23 cellular contexts compared by ENCODE assay signal in the genomic region with DNA sequence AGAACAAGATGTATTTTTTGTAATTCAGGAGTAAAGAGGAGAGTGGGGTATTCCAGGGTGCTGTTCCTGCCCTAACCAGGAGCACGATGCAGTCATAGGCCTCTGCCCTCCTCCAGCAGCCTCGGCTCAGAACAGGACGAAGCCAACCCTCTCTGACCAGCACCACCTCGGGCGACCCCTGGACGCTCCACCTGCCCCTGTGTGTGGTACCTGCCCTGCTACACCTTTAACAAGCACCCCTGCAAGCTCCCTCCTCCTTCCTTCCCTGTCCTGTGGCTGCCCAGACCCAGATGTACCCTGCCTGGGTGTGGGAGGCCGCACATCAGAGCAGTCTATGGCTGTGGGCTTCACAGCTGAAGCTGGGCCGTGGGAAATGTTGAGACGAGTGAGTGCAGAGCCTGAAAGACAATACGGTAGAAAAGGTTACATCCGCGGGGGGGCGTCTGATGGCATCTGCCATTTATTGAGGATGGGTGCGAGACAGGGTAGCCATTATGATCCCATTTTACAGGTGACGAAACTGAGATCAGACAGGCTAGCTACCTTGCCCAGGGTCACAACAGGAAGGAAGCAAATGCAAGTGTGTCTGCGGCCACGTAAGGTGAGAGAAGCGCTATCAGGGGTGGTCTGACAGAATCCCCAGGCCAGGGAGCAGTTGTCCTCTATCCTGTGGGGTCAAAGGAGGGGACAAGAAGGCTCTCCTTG. TPM values are rescaled to one million over a fixed set of nuclear protein-coding genes. Genes with fewer than 3 reads are reported as not detected.
DNase-seq lines count a peak whose midpoint lies in the region; ATAC-seq, FAIRE-seq and TF ChIP-seq lines count a peak whose summit lies in the region.
"Had no signal": no experiment of that assay in that cellular context is flagged by ENCODE, and none has a peak within 500 bp of the region (broad histone marks: within the 10 kb centered on the region; RNA-seq: fewer than 3 reads in every experiment).

No MANE protein-coding gene starts in this region.

- H3K18ac ChIP-seq in H1 (ENCODE audit: extremely low read depth, low read length) = no peak overlapping the region

- H4K91ac ChIP-seq in H1 (replicated peaks; ENCODE audit: insufficient read length, low read length) = peak overlapping the region; percentile 10

- H3K36me3 ChIP-seq in H1 (ENCODE audit: control insufficient read depth in 2 of 4, insufficient read depth in 4 of 4, low read length in 3 of 4) (no peaks in the 10 kb centered on the region), suprapubic skin (no peaks in the 10 kb centered on the region), gastroesophageal sphincter (no peaks in the 10 kb centered on the region)
- H3K36me3 ChIP-seq: pancreas, transverse colon had no signal

- no peak overlapping the region for H4K5ac ChIP-seq in H1 (ENCODE audit: insufficient read length, low read depth, low read length)

- H3K14ac ChIP-seq in H1 (ENCODE audit: insufficient read length) = no peak overlapping the region

- CTCF ChIA-PET in H1 (lab: Charles Lee; ENCODE audit: partially characterized antibody) = interaction anchor here (0.8 kb wide), 1 partner anchor 31 kb away, joined by 3 read pairs; no protein-coding TSS in a partner anchor

- DNase-seq in KG1 (lab: John Stamatoyannopoulos, UW) = peak; percentile 35
- no peak for DNase-seq in H1 (ENCODE audit: low read depth in 1 of 2, low spot score in 2 of 2)
- DNase-seq in natural killer cell = no peak
- no peak for DNase-seq in suprapubic skin (ENCODE audit: low spot score in 2 of 2)
- DNase-seq in NCI-H774 (lab: John Stamatoyannopoulos, UW) = no peak
- no peak for DNase-seq in epidermal melanocyte (ENCODE audit: insufficient read length, low spot score)
- DNase-seq: activated CD4-positive, CD25-positive, alpha-beta regulatory T cell treated with anti-CD3 and anti-CD28 coated beads, Interleukin-2, amount 50 U/mL, for 72 hours; Calu3; effector CD4-positive, alpha-beta T cell; GOT3; NCI-H1694 treated with DMSO at 0.1 percent for 48 hours; NCI-H226; pancreas; T-helper 9 cell; transverse colon had no signal

- no peaks in the 10 kb centered on the region for H3K9me3 ChIP-seq in H1 (ENCODE audit: insufficient read depth in 2 of 2, low read depth in 1 of 2, low read length in 1 of 2)
- no peaks in the 10 kb centered on the region for H3K9me3 ChIP-seq in suprapubic skin
- H3K9me3 ChIP-seq in gastroesophageal sphincter = no peaks in the 10 kb centered on the region
- H3K9me3 ChIP-seq: pancreas, transverse colon had no signal

- TF ChIP-seq EP300 in H1 (IDR thresholded peaks at IDR 0.05; ENCODE audit: borderline replicate concordance in 1 of 2, low read depth in 2 of 2, low read length in 2 of 2) (no peak), suprapubic skin (IDR thresholded peaks at IDR 0.05) (no peak), gastroesophageal sphincter (IDR thresholded peaks at IDR 0.05) (no peak)

- 92% methylated on average over 18 of the region's 18 CpGs; no CpG with 5 or more reads in 1 of the 2 experiments for WGBS in H1 (ENCODE audit: extremely low coverage in 1 of 2, insufficient coverage in 1 of 2, insufficient read length in 1 of 2, insufficient replicate concordance in 2 of 2, low coverage in 1 of 2, low lambda C conversion rate in 2 of 2, missing lambda C conversion rate in 1 of 2), 2 experiments
- 88% methylated on average over 18 of the region's 18 CpGs for WGBS in suprapubic skin
- WGBS in gastroesophageal sphincter (ENCODE audit: low coverage in 1 of 2), 2 donors = 81 to 83% methylated on average over 7 to 13 of the region's 18 CpGs

- no peak overlapping the region for H2AK5ac ChIP-seq in H1 (ENCODE audit: low read depth, low read length)

- FAIRE-seq in H1 (lab: Jason Lieb, UNC) = no peak
- FAIRE-seq: bronchial epithelial cell, keratinocyte, pancreas had no signal

- no peaks in the 10 kb centered on the region for H3K79me1 ChIP-seq in H1 (ENCODE audit: low read depth, low read length)

- peak overlapping the region; percentile 6; the same call in 1 of the 2 replicates for H4K8ac ChIP-seq in H1 (ENCODE audit: extremely low read depth, insufficient read depth, low read length)

- H3K27ac Mint-ChIP-seq in natural killer cell = no peak overlapping the region
- H3K27ac Mint-ChIP-seq: activated T-helper 2 cell treated with anti-CD3 and anti-CD28 coated beads, Interferon-gamma antibody, Interleukin-2, Interleukin-4, amounts not matched to agents 10 μg/mL and 5 μg/mL and 100 μg/mL, durations not matched to agents 14 hours and 24 hours and 36 hours had no signal

- H2BK120ac ChIP-seq in H1 (replicated peaks; ENCODE audit: low read depth, low read length) = no peak overlapping the region

- H3K9ac ChIP-seq in H1 (replicated peaks in 1 of 4; ENCODE audit: extremely low read depth in 1 of 4, low read depth in 3 of 4, low read length in 3 of 4) = no peak overlapping the region

- TF ChIP-seq CTCF in H1 (IDR thresholded peaks at IDR 0.05; ENCODE audit: control extremely low read depth in 1 of 3, insufficient read depth in 1 of 3, low read depth in 1 of 3, low read length in 3 of 3) (no peak), natural killer cell (IDR thresholded peaks at IDR 0.05) (no peak), suprapubic skin (IDR thresholded peaks at IDR 0.05) (no peak), gastroesophageal sphincter (IDR thresholded peaks at IDR 0.05) (no peak)

- H3K4me1 ChIP-seq in H1 (replicated peaks in 1 of 4; ENCODE audit: control insufficient read depth in 3 of 4, insufficient read depth in 4 of 4, low read length in 3 of 4) = peaks cover 3 to 14% (median 9%) of the 10 kb centered on the region in 4 experiments
- no peaks in the 10 kb centered on the region for H3K4me1 ChIP-seq in suprapubic skin
- no peaks in the 10 kb centered on the region for H3K4me1 ChIP-seq in gastroesophageal sphincter
- H3K4me1 ChIP-seq: pancreas had no signal

- H3K4me1 Mint-ChIP-seq in natural killer cell = peaks cover 0 to 6% of the 10 kb centered on the region in 2 donors

- peak in 2 of 3 donors; percentile 21 to 31 for ATAC-seq in natural killer cell
- ATAC-seq in gastroesophageal sphincter = no peak
- ATAC-seq: Panc1, pancreas had no signal

- no peak overlapping the region for H3K23ac ChIP-seq in H1 (ENCODE audit: insufficient read length)

- H2AFZ ChIP-seq in H1 (ENCODE audit: low read length) = no peak overlapping the region
- H2AFZ ChIP-seq: hepatocyte had no signal

- no peak overlapping the region; the same call in 1 of the 2 replicates for H2BK15ac ChIP-seq in H1 (ENCODE audit: low read length)

- TF ChIP-seq POLR2A in H1 (IDR thresholded peaks at IDR 0.05; ENCODE audit: control extremely low read depth in 1 of 2, low read depth in 2 of 2, low read length in 2 of 2) (no peak), suprapubic skin (IDR thresholded peaks at IDR 0.05) (no peak), gastroesophageal sphincter (IDR thresholded peaks at IDR 0.05) (no peak)

- H3K27me3 ChIP-seq in H1 (replicated peaks in 1 of 4; ENCODE audit: control insufficient read depth in 3 of 4, extremely low read depth in 1 of 4, insufficient read depth in 3 of 4, low read length in 3 of 4) (no peaks in the 10 kb centered on the region; a peak in 1 of 7 replicates), suprapubic skin (peaks cover 8% of the 10 kb centered on the region), gastroesophageal sphincter (no peaks in the 10 kb centered on the region)
- H3K27me3 ChIP-seq: hepatocyte, transverse colon had no signal

- no peaks in the 10 kb centered on the region for H3K36me3 Mint-ChIP-seq in natural killer cell

- no peaks in the 10 kb centered on the region for H4K20me1 ChIP-seq in H1 (replicated peaks in 1 of 2; ENCODE audit: control insufficient read depth in 1 of 2, insufficient read depth in 2 of 2, low read length in 2 of 2)

- no peak overlapping the region for H3K4me2 ChIP-seq in H1 (ENCODE audit: insufficient read depth in 1 of 2, low read depth in 2 of 2, low read length in 2 of 2)
- H3K4me2 ChIP-seq: hepatocyte had no signal

- H3K27ac ChIP-seq in H1 (ENCODE audit: low read depth, low read length) (no peak overlapping the region), suprapubic skin (no peak overlapping the region), gastroesophageal sphincter (peak overlapping the region in 2 of 4 donors; percentile 41 to 73)
- H3K27ac ChIP-seq: hepatocyte, pancreas, SK-N-MC had no signal

- H3K4ac ChIP-seq in H1 (replicated peaks; ENCODE audit: insufficient read length, low read depth, low read length) = peak overlapping the region; percentile 41

- H3K56ac ChIP-seq in H1 (replicated peaks; ENCODE audit: insufficient read length, low read depth, low read length) = no peak overlapping the region

- H3K79me2 ChIP-seq in H1 (ENCODE audit: control insufficient read depth in 1 of 2, insufficient read depth in 2 of 2, low read length in 2 of 2) = no peaks in the 10 kb centered on the region
- H3K79me2 ChIP-seq: hepatocyte had no signal

- no peak overlapping the region for H3K4me3 Mint-ChIP-seq in natural killer cell

- intact Hi-C loops in natural killer cell (cut with micrococcal nuclease) = no loop called here

- no peak for TF ChIP-seq RAD21 in H1 (IDR thresholded peaks at IDR 0.05 in 1 of 2, conservative IDR thresholded peaks at IDR 0.05 in 1 of 2; ENCODE audit: low read depth in 2 of 2, low read length in 2 of 2)

- no peaks in the 10 kb centered on the region for H3K9me3 Mint-ChIP-seq in natural killer cell
- H3K9me3 Mint-ChIP-seq: activated T-helper 2 cell treated with anti-CD3 and anti-CD28 coated beads, Interferon-gamma antibody, Interleukin-2, Interleukin-4, amounts not matched to agents 10 μg/mL and 5 μg/mL and 100 μg/mL, durations not matched to agents 14 hours and 24 hours and 36 hours had no signal

- H3K4me3 ChIP-seq in H1 (ENCODE audit: extremely low read depth in 1 of 4, insufficient read depth in 2 of 4, low read depth in 3 of 4, low read length in 4 of 4) (no peak overlapping the region), suprapubic skin (peak overlapping the region; percentile 4), gastroesophageal sphincter (peak overlapping the region in 1 of 2 donors; percentile 43)
- H3K4me3 ChIP-seq: hepatocyte, SK-N-MC, smooth muscle cell, transverse colon had no signal

- H2BK12ac ChIP-seq in H1 (ENCODE audit: low read depth, low read length) = peak overlapping the region; percentile 62; the same call in 1 of the 2 replicates

- POLR2A ChIA-PET in H1 (lab: Charles Lee; ENCODE audit: partially characterized antibody) = no interaction called here

- H3K23me2 ChIP-seq in H1 (ENCODE audit: low read depth, low read length) = no peaks in the 10 kb centered on the region

- peak overlapping the region; percentile 72; the same call in 1 of the 2 replicates for H2BK5ac ChIP-seq in H1 (ENCODE audit: low read depth, low read length)

- H2BK20ac ChIP-seq in H1 (ENCODE audit: low read length) = no peak overlapping the region

- H3K27me3 Mint-ChIP-seq in natural killer cell (ENCODE audit: low read depth in 2 of 2) = peaks cover 21 to 72% of the 10 kb centered on the region in 2 donors

RNA-seq across cellular contexts. Expression of a gene that starts 4.6 kb away (rescaled TPM):
- total RNA-seq in H1 (2021; fragmentation: NEBNext Ultra II Directional; extraction: Animal tissue kit (Norgen Biotek cat#: 25700)) = 3.0 and 3.1 TPM in 2 replicates
- 1.0 and 1.1 TPM in 2 replicates for polyA plus RNA-seq in H1 (2011; rRNA removed)
- polyA plus RNA-seq in H1 (2011; cell fraction: cytosol; rRNA removed) = 0.71 TPM
- 2.3 TPM for polyA plus RNA-seq in H1 (2011; cell fraction: nucleus; rRNA removed)
- 1.1 to 1.7 TPM (median 1.4 TPM) in 4 replicates for polyA plus RNA-seq in H1 (2012, experiment 1 of 2)
- polyA plus RNA-seq in H1 (2012, experiment 2 of 2) = 0.35 TPM
- polyA plus RNA-seq in H1 (2013, experiment 1 of 2) = 2.5 TPM
- 2.3 TPM for polyA plus RNA-seq in H1 (2013, experiment 2 of 2)
- 1.1 and 5.0 TPM in 2 replicates for polyA minus RNA-seq in H1 (2011; rRNA and poly(A)+ RNA removed)
- polyA minus RNA-seq in H1 (2011; cell fraction: cytosol; rRNA and poly(A)+ RNA removed) = 0.37 TPM
- 0.70 TPM for polyA minus RNA-seq in H1 (2011; cell fraction: nucleus; rRNA and poly(A)+ RNA removed)
- total RNA-seq in natural killer cell (under 1 TPM in 2 of 3 donors, not detected in 1; 0.36 to 0.58 TPM), suprapubic skin (10 to 100 TPM in 1 of 4 donors, 1 to 10 TPM in 3; 3.3 to 10.1 (median 6.3) TPM), gastroesophageal sphincter (10 to 100 TPM in 3 of 4 donors, 1 to 10 TPM in 1; 3.3 to 12.4 (median 10.9) TPM)
- total RNA-seq: Calu3 had no signal
